26 cellular contexts compared by ENCODE assay signal in genomic region chr17:54944796-54945195, GRCh38. TPM values are rescaled to one million over a fixed set of nuclear protein-coding genes. Genes with fewer than 3 reads are reported as not detected.
A peak's percentile ranks its signal among the peaks of the same experiment; 100 is the strongest.
DNase-seq lines count a peak whose midpoint lies in the region; ATAC-seq, FAIRE-seq and TF ChIP-seq lines count a peak whose summit lies in the region.
"Had no signal": no experiment of that assay in that cellular context is flagged by ENCODE, and none has a peak within 500 bp of the region (broad histone marks: within the 10 kb centered on the region; RNA-seq: fewer than 3 reads in every experiment).

No MANE protein-coding gene starts in this region.

- H3K9ac ChIP-seq in KMS-11 (no peak overlapping the region), astrocyte (ENCODE audit: low read length) (no peak overlapping the region)
- H3K9ac ChIP-seq: BLaER1 treated with 17β-estradiol and CSF1 and Interleukin-3, amounts not matched to agents 10 nM and 100 nM had no signal

- peaks cover 21% of the 10 kb centered on the region for H3K4me1 Mint-ChIP-seq in astrocyte (ENCODE audit: low read depth, unreplicated experiment)

- DNase-seq in AG08395 (ENCODE audit: low spot score) = peak; percentile 45
- DNase-seq in astrocyte (ENCODE audit: low read depth) = peak; percentile 67
- peak; percentile 13 to 24 for DNase-seq in foreskin fibroblast
- DNase-seq in HTR-8/SVneo (ENCODE audit: insufficient read length, low spot score) = no peak
- DNase-seq in NCI-H1930 (lab: John Stamatoyannopoulos, UW) = no peak
- DNase-seq: activated CD4-positive, alpha-beta T cell treated with anti-CD3 and anti-CD28 coated beads for 4 hours; activated naive CD8-positive, alpha-beta T cell treated with anti-CD3 and anti-CD28 coated beads, Interleukin-2, amount 10 ng/mL, durations not matched to agents 7 days and 5 days; Kasumi-1; left cardiac atrium; NCI-H524 treated with DMSO at 0.1 percent for 48 hours; stimulated activated CD4-positive, alpha-beta T cell treated with anti-CD3 and anti-CD28 coated beads, Interleukin-1b, Interleukin-23, amount 100 ng/mL, for 48 hours; stimulated activated naive CD4-positive, alpha-beta T cell; SW 1271 had no signal

- H3K27ac ChIP-seq in KMS-11 = peak overlapping the region; percentile 15; the same call in 1 of the 2 replicates
- no peak overlapping the region for H3K27ac ChIP-seq in astrocyte (ENCODE audit: low read depth, low read length)
- H3K27ac ChIP-seq: A549; BLaER1 treated with 17β-estradiol and CSF1 and Interleukin-3, amounts not matched to agents 10 nM and 100 nM; gastroesophageal sphincter; thoracic aorta had no signal

- TF ChIP-seq CTCF in KMS-11 (conservative IDR thresholded peaks at IDR 0.05; ENCODE audit: low read depth, low read length) = no peak
- TF ChIP-seq CTCF in astrocyte (IDR thresholded peaks at IDR 0.05; ENCODE audit: insufficient read depth, low read depth, low read length) = no peak
- no peak for TF ChIP-seq CTCF in foreskin fibroblast (IDR thresholded peaks at IDR 0.05; ENCODE audit: low read depth, low read length)

- no peaks in the 10 kb centered on the region for H3K27me3 Mint-ChIP-seq in astrocyte (ENCODE audit: low read depth, unreplicated experiment)
- H3K27me3 Mint-ChIP-seq: brain; dendritic cell treated with granulocyte-macrophage colony-stimulating factor and Interleukin-4, amounts not matched to agents 40 ng/mL and 50 ng/mL, for 4 days had no signal

- H4K20me1 ChIP-seq in KMS-11 (ENCODE audit: insufficient read depth) = no peaks in the 10 kb centered on the region
- H4K20me1 ChIP-seq in astrocyte (ENCODE audit: insufficient read depth, low read length) = no peaks in the 10 kb centered on the region
- H4K20me1 ChIP-seq: BLaER1 treated with 17β-estradiol and CSF1 and Interleukin-3, amounts not matched to agents 10 nM and 100 nM had no signal

- H2AFZ ChIP-seq in KMS-11 (ENCODE audit: low read depth) (no peak overlapping the region), astrocyte (ENCODE audit: low read depth, low read length) (no peak overlapping the region)

- H3K36me3 ChIP-seq in KMS-11 (ENCODE audit: insufficient read depth) (no peaks in the 10 kb centered on the region), astrocyte (ENCODE audit: insufficient read depth, low read length) (no peaks in the 10 kb centered on the region)
- H3K36me3 ChIP-seq: BLaER1 treated with 17β-estradiol and CSF1 and Interleukin-3, amounts not matched to agents 10 nM and 100 nM had no signal

- no peak overlapping the region for H3K4me3 Mint-ChIP-seq in astrocyte (ENCODE audit: unreplicated experiment)
- H3K4me3 Mint-ChIP-seq: activated naive CD8-positive, alpha-beta T cell treated with anti-CD3 and anti-CD28 coated beads, Interleukin-2, amount 10 ng/mL, durations not matched to agents 7 days and 5 days; brain; dendritic cell treated with granulocyte-macrophage colony-stimulating factor and Interleukin-4, amounts not matched to agents 40 ng/mL and 50 ng/mL, for 4 days; natural killer cell treated with Interleukin-12 subunit alpha and Interleukin-12 subunit beta and Interleukin-15 and Interleukin-18, amount 100 ng/mL, for 72 hours had no signal

- H3K4me1 ChIP-seq in KMS-11 (ENCODE audit: low read depth, poor library complexity, severe bottlenecking) (peaks cover 33% of the 10 kb centered on the region), astrocyte (ENCODE audit: insufficient read depth, low read length) (peaks cover 20% of the 10 kb centered on the region)
- H3K4me1 ChIP-seq: gastroesophageal sphincter had no signal

- no peaks in the 10 kb centered on the region for H3K9me3 Mint-ChIP-seq in astrocyte (ENCODE audit: unreplicated experiment)
- H3K9me3 Mint-ChIP-seq: activated naive CD8-positive, alpha-beta T cell treated with anti-CD3 and anti-CD28 coated beads, Interleukin-2, amount 10 ng/mL, durations not matched to agents 7 days and 5 days; brain; dendritic cell treated with granulocyte-macrophage colony-stimulating factor and Interleukin-4, amounts not matched to agents 40 ng/mL and 50 ng/mL, for 4 days; natural killer cell treated with Interleukin-12 subunit alpha and Interleukin-12 subunit beta and Interleukin-15 and Interleukin-18, amount 100 ng/mL, for 72 hours had no signal

- FAIRE-seq in astrocyte (lab: Jason Lieb, UNC) = no peak
- no peak for FAIRE-seq in HTR-8/SVneo (lab: Jason Lieb, UNC)
- FAIRE-seq: A549, endothelial cell of umbilical vein, GM18507, TTC549 had no signal

- no peaks in the 10 kb centered on the region for H3K9me3 ChIP-seq in astrocyte (ENCODE audit: insufficient read depth, low read depth, low read length)
- H3K9me3 ChIP-seq: A549; BLaER1 treated with 17β-estradiol and CSF1 and Interleukin-3, amounts not matched to agents 10 nM and 100 nM; gastroesophageal sphincter; thoracic aorta had no signal

- ATAC-seq in HG03280 (IDR thresholded peaks at IDR 0.05; ENCODE audit: unreplicated experiment) = no peak
- no peak for ATAC-seq in HG02840 (IDR thresholded peaks at IDR 0.05; ENCODE audit: low FRiP score, unreplicated experiment)
- ATAC-seq: A549; gastroesophageal sphincter; left cardiac atrium; natural killer cell treated with Interleukin-12 subunit alpha and Interleukin-12 subunit beta and Interleukin-15 and Interleukin-18, amount 100 ng/mL, for 72 hours had no signal

- H3K4me3 ChIP-seq in KMS-11 (IDR thresholded peaks at IDR 0.05; ENCODE audit: insufficient read depth, low read depth, low read length) (no peak overlapping the region), astrocyte (ENCODE audit: insufficient read depth, low read depth, low read length) (no peak overlapping the region), foreskin fibroblast (ENCODE audit: low read depth in 1 of 2, low read length in 2 of 2) (no peak overlapping the region)
- H3K4me3 ChIP-seq: A549; BLaER1 treated with 17β-estradiol and CSF1 and Interleukin-3, amounts not matched to agents 10 nM and 100 nM; gastroesophageal sphincter; thoracic aorta had no signal

- H3K27ac Mint-ChIP-seq in astrocyte (ENCODE audit: unreplicated experiment) = peak overlapping the region; percentile 93
- H3K27ac Mint-ChIP-seq: activated naive CD8-positive, alpha-beta T cell treated with anti-CD3 and anti-CD28 coated beads, Interleukin-2, amount 10 ng/mL, durations not matched to agents 7 days and 5 days; brain; dendritic cell treated with granulocyte-macrophage colony-stimulating factor and Interleukin-4, amounts not matched to agents 40 ng/mL and 50 ng/mL, for 4 days; natural killer cell treated with Interleukin-12 subunit alpha and Interleukin-12 subunit beta and Interleukin-15 and Interleukin-18, amount 100 ng/mL, for 72 hours had no signal

- H3K27me3 ChIP-seq in KMS-11 (ENCODE audit: insufficient read depth, low read depth) = no peaks in the 10 kb centered on the region
- peaks cover 15% of the 10 kb centered on the region for H3K27me3 ChIP-seq in astrocyte (ENCODE audit: insufficient read depth, low read length)
- H3K27me3 ChIP-seq: BLaER1 treated with 17β-estradiol and CSF1 and Interleukin-3, amounts not matched to agents 10 nM and 100 nM; gastroesophageal sphincter had no signal

- H3K79me2 ChIP-seq in KMS-11 (ENCODE audit: insufficient read depth, low read depth) = no peaks in the 10 kb centered on the region
- H3K79me2 ChIP-seq in astrocyte (ENCODE audit: insufficient read depth, low read length) = no peaks in the 10 kb centered on the region

- H3K4me2 ChIP-seq in KMS-11 (peak overlapping the region; percentile 43), astrocyte (ENCODE audit: low read length) (peak overlapping the region; percentile 42)
- H3K4me2 ChIP-seq: A549; BLaER1 treated with 17β-estradiol and CSF1 and Interleukin-3, amounts not matched to agents 10 nM and 100 nM had no signal

- peaks cover 2% of the 10 kb centered on the region for H3K36me3 Mint-ChIP-seq in astrocyte (ENCODE audit: low read depth, unreplicated experiment)
- H3K36me3 Mint-ChIP-seq: activated naive CD8-positive, alpha-beta T cell treated with anti-CD3 and anti-CD28 coated beads, Interleukin-2, amount 10 ng/mL, durations not matched to agents 7 days and 5 days; natural killer cell treated with Interleukin-12 subunit alpha and Interleukin-12 subunit beta and Interleukin-15 and Interleukin-18, amount 100 ng/mL, for 72 hours had no signal

RNA-seq across cellular contexts. Expression of gene COX11, which starts 23.7 kb away (rescaled TPM):
- 36.4 TPM in 2 replicates for total RNA-seq in astrocyte

RNA-seq across cellular contexts. Expression of gene STXBP4, which starts 23.8 kb away (rescaled TPM):
- total RNA-seq in astrocyte = 11.3 and 12.6 TPM in 2 replicates

RNA-seq across cellular contexts. Expression of gene TOM1L1, which starts 44.1 kb away (rescaled TPM):
- 20.3 and 27.1 TPM in 2 replicates for total RNA-seq in astrocyte
- total RNA-seq: activated naive CD8-positive, alpha-beta T cell treated with anti-CD3 and anti-CD28 coated beads, Interleukin-2, amount 10 ng/mL, durations not matched to agents 7 days and 5 days; natural killer cell treated with Interleukin-12 subunit alpha and Interleukin-12 subunit beta and Interleukin-15 and Interleukin-18, amount 100 ng/mL, for 72 hours had no signal

Comparison
In these comparisons a context has a peak if more than half of its experiments do, and no peak if none do; other contexts are left out.
1. DNase-seq: peak in AG08395 (single experiment), astrocyte (single experiment) and foreskin fibroblast (2 of 2); none in HTR-8/SVneo (single experiment) and NCI-H1930 (0 of 2).